Comparison of ENCODE assay signal across 16 cellular contexts in genomic region chr18:75581336-75582121, GRCh38.
"Had no signal": no experiment of that assay in that cellular context is flagged by ENCODE, and none has a peak within 500 bp of the region (broad histone marks: within the 10 kb centered on the region; RNA-seq: fewer than 3 reads in every experiment).

No MANE protein-coding gene starts in this region.

- H3K36me3 Mint-ChIP-seq: activated CD4-positive, alpha-beta memory T cell treated with anti-CD3 and anti-CD28 coated beads for 36 hours; activated naive CD8-positive, alpha-beta T cell treated with anti-CD3 and anti-CD28 coated beads, Interleukin-2, amount 10 ng/mL, durations not matched to agents 7 days and 5 days; memory B cell; T-cell had no signal

- H3K9me3 ChIP-seq: ascending aorta, heart left ventricle, left ventricle myocardium inferior, tibial artery, uterus had no signal

- DNase-seq: activated CD4-positive, alpha-beta memory T cell treated with anti-CD3 and anti-CD28 coated beads for 36 hours; activated CD4-positive, alpha-beta T cell treated with anti-CD3 and anti-CD28 coated beads for 1 hour; activated naive CD8-positive, alpha-beta T cell treated with anti-CD3 and anti-CD28 coated beads, Interleukin-2, amount 10 ng/mL, durations not matched to agents 7 days and 5 days; activated T-cell treated with anti-CD3 and anti-CD28 coated beads, Interleukin-2, amount 50 U/mL, for 72 hours; effector memory CD4-positive, alpha-beta T cell; heart left ventricle; left ventricle myocardium inferior; T-cell; T1000; tibial artery; uterus had no signal

- H3K9me3 Mint-ChIP-seq: activated CD4-positive, alpha-beta memory T cell treated with anti-CD3 and anti-CD28 coated beads for 36 hours; activated naive CD8-positive, alpha-beta T cell treated with anti-CD3 and anti-CD28 coated beads, Interleukin-2, amount 10 ng/mL, durations not matched to agents 7 days and 5 days; central memory CD8-positive, alpha-beta T cell; nephron; T-cell had no signal

- H3K4me3 ChIP-seq: ascending aorta, heart left ventricle, left ventricle myocardium inferior, tibial artery, uterus had no signal

- H3K4me3 Mint-ChIP-seq: activated CD4-positive, alpha-beta memory T cell treated with anti-CD3 and anti-CD28 coated beads for 36 hours; activated naive CD8-positive, alpha-beta T cell treated with anti-CD3 and anti-CD28 coated beads, Interleukin-2, amount 10 ng/mL, durations not matched to agents 7 days and 5 days; activated T-cell treated with anti-CD3 and anti-CD28 coated beads, Interleukin-2, amount 50 U/mL, for 72 hours; central memory CD8-positive, alpha-beta T cell; memory B cell; nephron; T-cell had no signal

- H3K27me3 ChIP-seq: ascending aorta, heart left ventricle, tibial artery, uterus had no signal

- H3K36me3 ChIP-seq: ascending aorta, heart left ventricle, left ventricle myocardium inferior, tibial artery, uterus had no signal

- FAIRE-seq: keratinocyte had no signal

- H3K27ac Mint-ChIP-seq: activated CD4-positive, alpha-beta memory T cell treated with anti-CD3 and anti-CD28 coated beads for 36 hours; activated naive CD8-positive, alpha-beta T cell treated with anti-CD3 and anti-CD28 coated beads, Interleukin-2, amount 10 ng/mL, durations not matched to agents 7 days and 5 days; activated T-cell treated with anti-CD3 and anti-CD28 coated beads, Interleukin-2, amount 50 U/mL, for 72 hours; memory B cell; nephron; T-cell had no signal

- H3K4me1 ChIP-seq: ascending aorta, heart left ventricle, left ventricle myocardium inferior, uterus had no signal

- H3K4me1 Mint-ChIP-seq: activated naive CD8-positive, alpha-beta T cell treated with anti-CD3 and anti-CD28 coated beads, Interleukin-2, amount 10 ng/mL, durations not matched to agents 7 days and 5 days; central memory CD8-positive, alpha-beta T cell; memory B cell; nephron; T-cell had no signal

- ATAC-seq: activated T-cell treated with anti-CD3 and anti-CD28 coated beads, Interleukin-2, amount 50 U/mL, for 72 hours; heart left ventricle; T-cell had no signal

- H3K27ac ChIP-seq: ascending aorta, heart left ventricle, left ventricle myocardium inferior, tibial artery, uterus had no signal

- H3K27me3 Mint-ChIP-seq: memory B cell had no signal
